In the genomic region with DNA sequence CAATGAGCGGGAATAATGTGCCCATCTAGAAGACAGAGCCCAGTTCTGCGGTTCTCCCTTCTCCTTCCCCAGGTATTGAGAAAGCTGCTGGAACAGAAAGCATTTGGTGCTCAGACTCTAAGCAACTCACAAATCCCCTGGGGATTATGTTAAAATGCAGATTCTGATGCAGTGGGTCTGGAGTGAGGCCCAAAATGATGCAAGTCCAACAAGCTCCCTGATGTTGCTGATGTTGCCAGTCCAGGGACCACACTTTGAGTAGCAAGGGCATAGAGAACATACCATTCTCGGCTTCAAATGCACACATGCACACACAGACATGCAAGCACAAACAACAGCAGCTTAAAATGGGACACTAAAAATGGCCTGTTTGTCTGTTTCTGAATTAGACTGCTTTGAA, we compare ENCODE assay signal across 1 cellular context.
TF ChIP-seq lines count a peak whose summit lies in the region.

No MANE protein-coding gene starts in this region.

TF ChIP-seq in GM23338, 12 proteins besides CTCF, POLR2A, EP300 and RAD21:
- TF ChIP-seq STAT1 (IDR thresholded peaks at IDR 0.05; ENCODE audit: unreplicated experiment) (no peak), POLR2AphosphoS5 (IDR thresholded peaks at IDR 0.05; ENCODE audit: low read depth) (no peak), NANOG (IDR thresholded peaks at IDR 0.05; ENCODE audit: borderline replicate concordance) (no peak), JUNB (IDR thresholded peaks at IDR 0.05; ENCODE audit: unreplicated experiment) (no peak), EZH2phosphoT487 (IDR thresholded peaks at IDR 0.05; ENCODE audit: unreplicated experiment) (no peak), CREB1 (CRISPR knock-in tag; IDR thresholded peaks at IDR 0.05; ENCODE audit: low read depth) (no peak), ZNF114 (CRISPR knock-in tag; IDR thresholded peaks at IDR 0.05) (no peak), ZNF331 (CRISPR knock-in tag; IDR thresholded peaks at IDR 0.05; ENCODE audit: low read depth) (no peak), EZH2 (IDR thresholded peaks at IDR 0.05; ENCODE audit: low read depth, unreplicated experiment) (no peak)
- TF ChIP-seq, protein P1, sequence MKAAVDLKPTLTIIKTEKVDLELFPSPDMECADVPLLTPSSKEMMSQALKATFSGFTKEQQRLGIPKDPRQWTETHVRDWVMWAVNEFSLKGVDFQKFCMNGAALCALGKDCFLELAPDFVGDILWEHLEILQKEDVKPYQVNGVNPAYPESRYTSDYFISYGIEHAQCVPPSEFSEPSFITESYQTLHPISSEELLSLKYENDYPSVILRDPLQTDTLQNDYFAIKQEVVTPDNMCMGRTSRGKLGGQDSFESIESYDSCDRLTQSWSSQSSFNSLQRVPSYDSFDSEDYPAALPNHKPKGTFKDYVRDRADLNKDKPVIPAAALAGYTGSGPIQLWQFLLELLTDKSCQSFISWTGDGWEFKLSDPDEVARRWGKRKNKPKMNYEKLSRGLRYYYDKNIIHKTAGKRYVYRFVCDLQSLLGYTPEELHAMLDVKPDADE (IDR thresholded peaks at IDR 0.05) = no peak
- TF ChIP-seq, protein P2, sequence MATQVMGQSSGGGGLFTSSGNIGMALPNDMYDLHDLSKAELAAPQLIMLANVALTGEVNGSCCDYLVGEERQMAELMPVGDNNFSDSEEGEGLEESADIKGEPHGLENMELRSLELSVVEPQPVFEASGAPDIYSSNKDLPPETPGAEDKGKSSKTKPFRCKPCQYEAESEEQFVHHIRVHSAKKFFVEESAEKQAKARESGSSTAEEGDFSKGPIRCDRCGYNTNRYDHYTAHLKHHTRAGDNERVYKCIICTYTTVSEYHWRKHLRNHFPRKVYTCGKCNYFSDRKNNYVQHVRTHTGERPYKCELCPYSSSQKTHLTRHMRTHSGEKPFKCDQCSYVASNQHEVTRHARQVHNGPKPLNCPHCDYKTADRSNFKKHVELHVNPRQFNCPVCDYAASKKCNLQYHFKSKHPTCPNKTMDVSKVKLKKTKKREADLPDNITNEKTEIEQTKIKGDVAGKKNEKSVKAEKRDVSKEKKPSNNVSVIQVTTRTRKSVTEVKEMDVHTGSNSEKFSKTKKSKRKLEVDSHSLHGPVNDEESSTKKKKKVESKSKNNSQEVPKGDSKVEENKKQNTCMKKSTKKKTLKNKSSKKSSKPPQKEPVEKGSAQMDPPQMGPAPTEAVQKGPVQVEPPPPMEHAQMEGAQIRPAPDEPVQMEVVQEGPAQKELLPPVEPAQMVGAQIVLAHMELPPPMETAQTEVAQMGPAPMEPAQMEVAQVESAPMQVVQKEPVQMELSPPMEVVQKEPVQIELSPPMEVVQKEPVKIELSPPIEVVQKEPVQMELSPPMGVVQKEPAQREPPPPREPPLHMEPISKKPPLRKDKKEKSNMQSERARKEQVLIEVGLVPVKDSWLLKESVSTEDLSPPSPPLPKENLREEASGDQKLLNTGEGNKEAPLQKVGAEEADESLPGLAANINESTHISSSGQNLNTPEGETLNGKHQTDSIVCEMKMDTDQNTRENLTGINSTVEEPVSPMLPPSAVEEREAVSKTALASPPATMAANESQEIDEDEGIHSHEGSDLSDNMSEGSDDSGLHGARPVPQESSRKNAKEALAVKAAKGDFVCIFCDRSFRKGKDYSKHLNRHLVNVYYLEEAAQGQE (IDR thresholded peaks at IDR 0.05; ENCODE audit: unreplicated experiment) = no peak
- TF ChIP-seq, protein P3, sequence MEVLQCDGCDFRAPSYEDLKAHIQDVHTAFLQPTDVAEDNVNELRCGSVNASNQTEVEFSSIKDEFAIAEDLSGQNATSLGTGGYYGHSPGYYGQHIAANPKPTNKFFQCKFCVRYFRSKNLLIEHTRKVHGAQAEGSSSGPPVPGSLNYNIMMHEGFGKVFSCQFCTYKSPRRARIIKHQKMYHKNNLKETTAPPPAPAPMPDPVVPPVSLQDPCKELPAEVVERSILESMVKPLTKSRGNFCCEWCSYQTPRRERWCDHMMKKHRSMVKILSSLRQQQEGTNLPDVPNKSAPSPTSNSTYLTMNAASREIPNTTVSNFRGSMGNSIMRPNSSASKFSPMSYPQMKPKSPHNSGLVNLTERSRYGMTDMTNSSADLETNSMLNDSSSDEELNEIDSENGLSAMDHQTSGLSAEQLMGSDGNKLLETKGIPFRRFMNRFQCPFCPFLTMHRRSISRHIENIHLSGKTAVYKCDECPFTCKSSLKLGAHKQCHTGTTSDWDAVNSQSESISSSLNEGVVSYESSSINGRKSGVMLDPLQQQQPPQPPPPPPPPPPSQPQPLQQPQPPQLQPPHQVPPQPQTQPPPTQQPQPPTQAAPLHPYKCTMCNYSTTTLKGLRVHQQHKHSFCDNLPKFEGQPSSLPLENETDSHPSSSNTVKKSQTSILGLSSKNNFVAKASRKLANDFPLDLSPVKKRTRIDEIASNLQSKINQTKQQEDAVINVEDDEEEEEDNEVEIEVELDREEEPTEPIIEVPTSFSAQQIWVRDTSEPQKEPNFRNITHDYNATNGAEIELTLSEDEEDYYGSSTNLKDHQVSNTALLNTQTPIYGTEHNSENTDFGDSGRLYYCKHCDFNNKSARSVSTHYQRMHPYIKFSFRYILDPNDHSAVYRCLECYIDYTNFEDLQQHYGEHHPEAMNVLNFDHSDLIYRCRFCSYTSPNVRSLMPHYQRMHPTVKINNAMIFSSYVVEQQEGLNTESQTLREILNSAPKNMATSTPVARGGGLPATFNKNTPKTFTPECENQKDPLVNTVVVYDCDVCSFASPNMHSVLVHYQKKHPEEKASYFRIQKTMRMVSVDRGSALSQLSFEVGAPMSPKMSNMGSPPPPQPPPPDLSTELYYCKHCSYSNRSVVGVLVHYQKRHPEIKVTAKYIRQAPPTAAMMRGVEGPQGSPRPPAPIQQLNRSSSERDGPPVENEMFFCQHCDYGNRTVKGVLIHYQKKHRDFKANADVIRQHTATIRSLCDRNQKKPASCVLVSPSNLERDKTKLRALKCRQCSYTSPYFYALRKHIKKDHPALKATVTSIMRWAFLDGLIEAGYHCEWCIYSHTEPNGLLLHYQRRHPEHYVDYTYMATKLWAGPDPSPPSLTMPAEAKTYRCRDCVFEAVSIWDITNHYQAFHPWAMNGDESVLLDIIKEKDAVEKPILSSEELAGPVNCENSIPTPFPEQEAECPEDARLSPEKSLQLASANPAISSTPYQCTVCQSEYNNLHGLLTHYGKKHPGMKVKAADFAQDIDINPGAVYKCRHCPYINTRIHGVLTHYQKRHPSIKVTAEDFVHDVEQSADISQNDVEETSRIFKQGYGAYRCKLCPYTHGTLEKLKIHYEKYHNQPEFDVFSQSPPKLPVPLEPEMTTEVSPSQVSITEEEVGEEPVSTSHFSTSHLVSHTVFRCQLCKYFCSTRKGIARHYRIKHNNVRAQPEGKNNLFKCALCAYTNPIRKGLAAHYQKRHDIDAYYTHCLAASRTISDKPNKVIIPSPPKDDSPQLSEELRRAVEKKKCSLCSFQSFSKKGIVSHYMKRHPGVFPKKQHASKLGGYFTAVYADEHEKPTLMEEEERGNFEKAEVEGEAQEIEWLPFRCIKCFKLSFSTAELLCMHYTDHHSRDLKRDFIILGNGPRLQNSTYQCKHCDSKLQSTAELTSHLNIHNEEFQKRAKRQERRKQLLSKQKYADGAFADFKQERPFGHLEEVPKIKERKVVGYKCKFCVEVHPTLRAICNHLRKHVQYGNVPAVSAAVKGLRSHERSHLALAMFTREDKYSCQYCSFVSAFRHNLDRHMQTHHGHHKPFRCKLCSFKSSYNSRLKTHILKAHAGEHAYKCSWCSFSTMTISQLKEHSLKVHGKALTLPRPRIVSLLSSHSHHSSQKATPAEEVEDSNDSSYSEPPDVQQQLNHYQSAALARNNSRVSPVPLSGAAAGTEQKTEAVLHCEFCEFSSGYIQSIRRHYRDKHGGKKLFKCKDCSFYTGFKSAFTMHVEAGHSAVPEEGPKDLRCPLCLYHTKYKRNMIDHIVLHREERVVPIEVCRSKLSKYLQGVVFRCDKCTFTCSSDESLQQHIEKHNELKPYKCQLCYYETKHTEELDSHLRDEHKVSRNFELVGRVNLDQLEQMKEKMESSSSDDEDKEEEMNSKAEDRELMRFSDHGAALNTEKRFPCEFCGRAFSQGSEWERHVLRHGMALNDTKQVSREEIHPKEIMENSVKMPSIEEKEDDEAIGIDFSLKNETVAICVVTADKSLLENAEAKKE (CRISPR knock-in tag; IDR thresholded peaks at IDR 0.05) = no peak
